2 cellular contexts compared by ENCODE assay signal in genomic region chr1:15306352-15306751, GRCh38. TPM values are rescaled to one million over a fixed set of nuclear protein-coding genes. Genes with fewer than 3 reads are reported as not detected.
"Had no signal": no experiment of that assay in that cellular context is flagged by ENCODE, and none has a peak within 500 bp of the region (broad histone marks: within the 10 kb centered on the region; RNA-seq: fewer than 3 reads in every experiment).

No MANE protein-coding gene starts in this region.

RNA-seq across cellular contexts. Expression of gene FHAD1, which starts 59.3 kb away (rescaled TPM):
- total RNA-seq: HepG2, IMR-90 had no signal
